Comparison of ENCODE assay signal across 2 cellular contexts in the genomic region with DNA sequence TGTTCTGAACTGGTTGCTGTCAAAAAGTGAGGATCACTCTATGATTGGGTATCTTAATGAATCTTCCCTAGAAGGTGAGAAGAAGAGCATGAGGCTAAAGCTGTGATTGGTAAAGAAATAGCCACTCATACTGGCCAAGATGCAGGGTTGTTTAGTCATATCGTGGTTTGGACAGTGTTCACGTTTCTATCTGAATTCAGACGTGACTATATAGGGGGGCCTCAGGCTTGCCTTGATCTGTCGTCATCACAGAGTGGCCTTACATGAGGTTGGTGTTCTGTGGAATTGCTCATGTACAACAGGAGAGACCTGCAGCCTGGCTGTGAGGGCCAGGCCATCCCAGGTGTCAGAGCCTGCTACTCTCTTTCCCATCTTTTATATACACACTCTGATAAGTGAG.
TF ChIP-seq lines count a peak whose summit lies in the region.

No MANE protein-coding gene starts in this region.

TF ChIP-seq in HepG2, 621 proteins besides CTCF, POLR2A, EP300 and RAD21:
- no peak for TF ChIP-seq DNMT1 (CRISPR knock-in tag; IDR thresholded peaks at IDR 0.05)
- peak; percentile 53 for TF ChIP-seq CREB1 (IDR thresholded peaks at IDR 0.05)
- TF ChIP-seq CREB1 (CRISPR knock-in tag; IDR thresholded peaks at IDR 0.05) = no peak

TF ChIP-seq in HEK293T, 16 proteins besides CTCF, POLR2A, EP300 and RAD21:
- TF ChIP-seq ARNT (IDR thresholded peaks at IDR 0.05) (no peak), HDGF (IDR thresholded peaks at IDR 0.05; ENCODE audit: borderline replicate concordance) (no peak), SUZ12 (IDR thresholded peaks at IDR 0.05) (no peak), NFRKB (IDR thresholded peaks at IDR 0.05) (no peak), FOXA1 (IDR thresholded peaks at IDR 0.05) (no peak), L3MBTL2 (conservative IDR thresholded peaks at IDR 0.05) (no peak), TARDBP (IDR thresholded peaks at IDR 0.05) (no peak)
